8 cellular contexts compared by ENCODE assay signal in genomic region chr17:57622886-57623433, GRCh38.
A peak's percentile ranks its signal among the peaks of the same experiment; 100 is the strongest.
DNase-seq lines count a peak whose midpoint lies in the region; ATAC-seq and TF ChIP-seq lines count a peak whose summit lies in the region.

No MANE protein-coding gene starts in this region.

- H3K4me3 Mint-ChIP-seq in activated CD4-positive, alpha-beta T cell treated with anti-CD3 and anti-CD28 coated beads, Interleukin-2, amount 10 ng/mL, durations not matched to agents 7 days and 5 days: no peak overlapping the region

- CTCF ChIA-PET in activated CD4-positive, alpha-beta T cell treated with anti-CD3 and anti-CD28 coated beads, Interleukin-2, amount 10 ng/mL, durations not matched to agents 7 days and 5 days (lab: Charles Lee): interaction anchor here (0.6 to 2.2 kb wide), 5 partner anchors 22 to 365 kb away, joined by 3 to 6 read pairs (median 3); no protein-coding TSS in a partner anchor

- peaks cover 8% of the 10 kb centered on the region for H3K36me3 Mint-ChIP-seq in activated CD4-positive, alpha-beta T cell treated with anti-CD3 and anti-CD28 coated beads, Interleukin-2, amount 10 ng/mL, durations not matched to agents 7 days and 5 days (ENCODE audit: low read depth)

- TF ChIP-seq CTCF in GM20000 (IDR thresholded peaks at IDR 0.05; ENCODE audit: extremely low read depth, missing control alignments) (no peak), tibial nerve (IDR thresholded peaks at IDR 0.05) (no peak), colonic mucosa (IDR thresholded peaks at IDR 0.05) (no peak)

- peaks cover 13% of the 10 kb centered on the region for H3K4me1 Mint-ChIP-seq in activated CD4-positive, alpha-beta T cell treated with anti-CD3 and anti-CD28 coated beads, Interleukin-2, amount 10 ng/mL, durations not matched to agents 7 days and 5 days

- TF ChIP-seq POLR2A in tibial nerve (IDR thresholded peaks at IDR 0.05): no peak

- DNase-seq in GM03348 (ENCODE audit: low spot score): peak; percentile 68
- DNase-seq in GM20000 (ENCODE audit: low spot score): peak; percentile 67
- no peak for DNase-seq in activated CD4-positive, alpha-beta T cell treated with anti-CD3 and anti-CD28 coated beads, Interleukin-2, amount 10 ng/mL, durations not matched to agents 7 days and 5 days
- peak; percentile 36 for DNase-seq in kidney glomerular epithelial cell (lab: John Stamatoyannopoulos, UW)
- DNase-seq in tibial nerve (ENCODE audit: low spot score in 2 of 2): no peak
- DNase-seq in colonic mucosa: no peak
- DNase-seq in NCI-H1105 treated with DMSO at 0.1 percent for 48 hours (lab: John Stamatoyannopoulos, UW): no peak

- no peak overlapping the region for H3K4me3 ChIP-seq in tibial nerve
- H3K4me3 ChIP-seq in colonic mucosa: no peak overlapping the region

- ATAC-seq in HG03558 (IDR thresholded peaks at IDR 0.05; ENCODE audit: extremely low read depth, unreplicated experiment): peak; percentile 44

- H3K9me3 ChIP-seq in tibial nerve: no peaks in the 10 kb centered on the region
- H3K9me3 ChIP-seq in colonic mucosa: no peaks in the 10 kb centered on the region

- no peaks in the 10 kb centered on the region for H3K27me3 ChIP-seq in tibial nerve
- no peaks in the 10 kb centered on the region for H3K27me3 ChIP-seq in colonic mucosa

- WGBS in tibial nerve, 2 donors: 60 to 69% methylated on average over 12 of the region's 12 CpGs

- H3K4me1 ChIP-seq in tibial nerve: peaks cover 0 to 3% (median 0%) of the 10 kb centered on the region in 4 donors
- H3K4me1 ChIP-seq in colonic mucosa: no peaks in the 10 kb centered on the region

- peaks cover 0 to 8% (median 0%) of the 10 kb centered on the region in 3 donors for H3K36me3 ChIP-seq in tibial nerve
- H3K36me3 ChIP-seq in colonic mucosa: no peaks in the 10 kb centered on the region

- no peaks in the 10 kb centered on the region for H3K9me3 Mint-ChIP-seq in activated CD4-positive, alpha-beta T cell treated with anti-CD3 and anti-CD28 coated beads, Interleukin-2, amount 10 ng/mL, durations not matched to agents 7 days and 5 days

- POLR2A ChIA-PET in activated CD4-positive, alpha-beta T cell treated with anti-CD3 and anti-CD28 coated beads, Interleukin-2, amount 10 ng/mL, durations not matched to agents 7 days and 5 days (lab: Charles Lee): interaction anchor here (0.7 kb wide), 1 partner anchor 911 kb away, joined by 4 read pairs; no protein-coding TSS in a partner anchor

- H3K27ac ChIP-seq in tibial nerve: no peak overlapping the region
- H3K27ac ChIP-seq in colonic mucosa: no peak overlapping the region

- intact Hi-C loops in colonic mucosa (cut with DNase I): no loop called here

- no peaks in the 10 kb centered on the region for H3K27me3 Mint-ChIP-seq in activated CD4-positive, alpha-beta T cell treated with anti-CD3 and anti-CD28 coated beads, Interleukin-2, amount 10 ng/mL, durations not matched to agents 7 days and 5 days

- peak overlapping the region; percentile 31 for H3K27ac Mint-ChIP-seq in activated CD4-positive, alpha-beta T cell treated with anti-CD3 and anti-CD28 coated beads, Interleukin-2, amount 10 ng/mL, durations not matched to agents 7 days and 5 days

- no peak for TF ChIP-seq EP300 in tibial nerve (IDR thresholded peaks at IDR 0.05)

- H3K9ac ChIP-seq in colonic mucosa (ENCODE audit: low read depth in 2 of 2, low read length in 2 of 2): no peak overlapping the region

Comparison
In these comparisons a context has a peak if more than half of its experiments do, and no peak if none do; other contexts are left out.
1. DNase-seq: peak in GM03348 (single experiment), GM20000 (single experiment) and kidney glomerular epithelial cell (single experiment); none in activated CD4-positive, alpha-beta T cell treated with anti-CD3 and anti-CD28 coated beads, Interleukin-2, amount 10 ng/mL, durations not matched to agents 7 days and 5 days (single experiment), tibial nerve (0 of 2), colonic mucosa (single experiment) and NCI-H1105 treated with DMSO at 0.1 percent for 48 hours (single experiment).